ENCODE assay signal across 28 cellular contexts in the genomic region with DNA sequence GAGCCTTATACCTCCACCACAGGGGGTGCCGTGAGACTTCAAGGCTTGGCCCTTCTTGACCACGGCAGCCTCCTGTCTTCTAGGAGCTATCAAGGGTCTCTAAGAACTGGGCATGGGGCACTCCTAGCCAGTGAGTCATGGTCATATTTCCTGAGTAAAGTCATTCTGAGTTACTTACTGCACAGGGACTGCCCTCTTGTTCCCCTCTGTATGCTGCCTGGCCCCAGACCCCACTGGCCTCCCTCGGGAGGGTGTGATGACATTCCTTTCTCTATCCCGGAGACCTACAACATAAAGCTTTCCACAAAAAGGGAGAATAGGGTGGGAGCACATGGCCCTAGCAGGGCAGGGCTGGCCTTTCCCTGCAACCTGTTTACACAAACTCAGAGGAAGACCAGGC. TPM values are rescaled to one million over a fixed set of nuclear protein-coding genes. Genes with fewer than 3 reads are reported as not detected.
DNase-seq lines count a peak whose midpoint lies in the region; ATAC-seq, FAIRE-seq and TF ChIP-seq lines count a peak whose summit lies in the region.
"Had no signal": no experiment of that assay in that cellular context is flagged by ENCODE, and none has a peak within 500 bp of the region (broad histone marks: within the 10 kb centered on the region; RNA-seq: fewer than 3 reads in every experiment).

No MANE protein-coding gene starts in this region.

- no peak overlapping the region for H3K56ac ChIP-seq in mesendoderm (ENCODE audit: low read length)

- H3K18ac ChIP-seq in mesendoderm (ENCODE audit: low read length): peak overlapping the region; percentile 42

- no peaks in the 10 kb centered on the region for H3K27me3 Mint-ChIP-seq in activated T-helper 1 cell treated with anti-CD3 and anti-CD28 coated beads, Interleukin-12 subunit alpha, Interleukin-12 subunit beta, Interleukin-2, Interleukin-4 antibody, amounts not matched to agents 30 ng/mL and 10 ng/mL and 1 ng/mL, durations not matched to agents 14 hours and 24 hours and 36 hours (ENCODE audit: insufficient read depth)

- H3K36me3 ChIP-seq in brain microvascular endothelial cell (replicated peaks) (peaks cover 13% of the 10 kb centered on the region), mesendoderm (ENCODE audit: control insufficient read depth, insufficient read depth, low read length) (peaks cover 2% of the 10 kb centered on the region)

- H3K4ac ChIP-seq in mesendoderm (ENCODE audit: low read depth, low read length): no peak overlapping the region

- peaks cover 5% of the 10 kb centered on the region for H3K36me3 Mint-ChIP-seq in activated T-helper 1 cell treated with anti-CD3 and anti-CD28 coated beads, Interleukin-12 subunit alpha, Interleukin-12 subunit beta, Interleukin-2, Interleukin-4 antibody, amounts not matched to agents 30 ng/mL and 10 ng/mL and 1 ng/mL, durations not matched to agents 14 hours and 24 hours and 36 hours (ENCODE audit: low read depth)

- no peak overlapping the region for H3K4me2 ChIP-seq in mesendoderm (ENCODE audit: low read length)

- intact Hi-C loops in activated T-helper 1 cell treated with anti-CD3 and anti-CD28 coated beads, Interleukin-12 subunit alpha, Interleukin-12 subunit beta, Interleukin-2, Interleukin-4 antibody, amounts not matched to agents 30 ng/mL and 10 ng/mL and 1 ng/mL, durations not matched to agents 14 hours and 24 hours and 36 hours (cut with micrococcal nuclease): no loop called here

- no peak overlapping the region for H2BK15ac ChIP-seq in mesendoderm (replicated peaks; ENCODE audit: low read depth)

- TF ChIP-seq CTCF in brain microvascular endothelial cell (IDR thresholded peaks at IDR 0.05; ENCODE audit: low read depth, low read length, missing control alignments): no peak

- H2BK120ac ChIP-seq in mesendoderm (ENCODE audit: low read depth, low read length): no peak overlapping the region

- no peak for FAIRE-seq in GM19239 (lab: Jason Lieb, UNC)
- FAIRE-seq: D721Med had no signal

- DNase-seq in EH (ENCODE audit: low read depth) (peak; percentile 50), HK-2 (ENCODE audit: unreplicated experiment) (peak; percentile 35), brain microvascular endothelial cell (peak; percentile 30), mesendoderm (no peak), GM19239 (ENCODE audit: insufficient read length, low spot score) (no peak)
- no peak for DNase-seq in activated T-helper 1 cell treated with anti-CD3 and anti-CD28 coated beads, Interleukin-12 subunit alpha, Interleukin-12 subunit beta, Interleukin-2, Interleukin-4 antibody, amounts not matched to agents 30 ng/mL and 10 ng/mL and 1 ng/mL, durations not matched to agents 14 hours and 24 hours and 36 hours (ENCODE audit: low spot score)
- DNase-seq: cerebellar nuclear complex; HCEC 1CT; hypothalamus; KBM-7; left ventricle myocardium superior; MG63; mucosa of descending colon; NCI-H1417 treated with DMSO at 0.1 percent for 48 hours; NCI-H446; nephron progenitor cell; right cardiac atrium; SHP77; stimulated activated CD4-positive, alpha-beta T cell treated with anti-CD3 and anti-CD28 coated beads, Interleukin-12 subunit alpha, Interleukin-12 subunit beta, amount 100 ng/mL, for 4 hours; stimulated activated CD4-positive, alpha-beta T cell treated with anti-CD3 and anti-CD28 coated beads, Interleukin-4, amount 100 ng/mL, for 24 hours; stimulated activated naive CD8-positive, alpha-beta T cell treated with anti-CD3 and anti-CD28 coated beads, Interleukin-15, Interleukin-2, amounts not matched to agents 100 U/mL and 50 U/mL, for 24 hours had no signal

- H3K27ac ChIP-seq in brain microvascular endothelial cell: no peak overlapping the region
- no peak overlapping the region for H3K27ac ChIP-seq in mesendoderm (ENCODE audit: low read depth, low read length)
- H3K27ac ChIP-seq: ascending aorta, gastroesophageal sphincter, parathyroid adenoma, thoracic aorta had no signal

- in situ Hi-C loops in brain microvascular endothelial cell (cut with HindIII; ENCODE audit: low pct_ligation_motif_present, low sequenced_read_pairs): no loop called here

- peaks cover 2% of the 10 kb centered on the region for H3K79me1 ChIP-seq in mesendoderm (ENCODE audit: low read length)

- WGBS in mesendoderm (ENCODE audit: extremely low coverage, insufficient coverage, low lambda C conversion rate): no CpG with 5 or more reads among the region's 4 CpGs

- no peaks in the 10 kb centered on the region for H3K9me3 Mint-ChIP-seq in activated T-helper 1 cell treated with anti-CD3 and anti-CD28 coated beads, Interleukin-12 subunit alpha, Interleukin-12 subunit beta, Interleukin-2, Interleukin-4 antibody, amounts not matched to agents 30 ng/mL and 10 ng/mL and 1 ng/mL, durations not matched to agents 14 hours and 24 hours and 36 hours
- H3K9me3 Mint-ChIP-seq: nephron progenitor cell had no signal

- H3K23ac ChIP-seq in mesendoderm (ENCODE audit: low read length): no peak overlapping the region

- H2AK5ac ChIP-seq in mesendoderm (ENCODE audit: low read length): peak overlapping the region; percentile 26

- no peak overlapping the region for H3K4me3 ChIP-seq in brain microvascular endothelial cell (ENCODE audit: low read depth, low read length)
- no peak overlapping the region for H3K4me3 ChIP-seq in mesendoderm (ENCODE audit: low read length)
- H3K4me3 ChIP-seq: ascending aorta, gastroesophageal sphincter, MG63, mucosa of descending colon, thoracic aorta had no signal

- H3K4me3 Mint-ChIP-seq in activated T-helper 1 cell treated with anti-CD3 and anti-CD28 coated beads, Interleukin-12 subunit alpha, Interleukin-12 subunit beta, Interleukin-2, Interleukin-4 antibody, amounts not matched to agents 30 ng/mL and 10 ng/mL and 1 ng/mL, durations not matched to agents 14 hours and 24 hours and 36 hours: no peak overlapping the region
- H3K4me3 Mint-ChIP-seq: nephron progenitor cell had no signal

- H2BK5ac ChIP-seq in mesendoderm (ENCODE audit: low read length): peak overlapping the region; percentile 16

- no peak for ATAC-seq in HG03280 (IDR thresholded peaks at IDR 0.05; ENCODE audit: unreplicated experiment)
- ATAC-seq: activated CD4-positive, CD25-positive, alpha-beta regulatory T cell treated with anti-CD3 and anti-CD28 coated beads, Interleukin-2, amount 50 U/mL, for 24 hours; gastroesophageal sphincter; left ventricle myocardium superior; mucosa of descending colon; right cardiac atrium; stimulated activated naive CD8-positive, alpha-beta T cell treated with anti-CD3 and anti-CD28 coated beads, Interleukin-15, Interleukin-2, amounts not matched to agents 100 U/mL and 50 U/mL, for 24 hours had no signal

- no peak overlapping the region for H3K9ac ChIP-seq in mesendoderm (ENCODE audit: low read length)
- H3K9ac ChIP-seq: parathyroid adenoma had no signal

- no peak overlapping the region for H4K5ac ChIP-seq in mesendoderm (ENCODE audit: low read length)

- no peaks in the 10 kb centered on the region for H3K79me2 ChIP-seq in mesendoderm (ENCODE audit: control insufficient read depth, insufficient read depth, low read length)

- H3K27ac Mint-ChIP-seq in activated T-helper 1 cell treated with anti-CD3 and anti-CD28 coated beads, Interleukin-12 subunit alpha, Interleukin-12 subunit beta, Interleukin-2, Interleukin-4 antibody, amounts not matched to agents 30 ng/mL and 10 ng/mL and 1 ng/mL, durations not matched to agents 14 hours and 24 hours and 36 hours: no peak overlapping the region
- H3K27ac Mint-ChIP-seq: nephron progenitor cell had no signal

- H3K27me3 ChIP-seq in brain microvascular endothelial cell (replicated peaks) (no peaks in the 10 kb centered on the region), mesendoderm (ENCODE audit: insufficient read depth, low read length, poor library complexity) (no peaks in the 10 kb centered on the region)
- H3K27me3 ChIP-seq: ascending aorta, gastroesophageal sphincter, MG63 had no signal

- H3K4me1 Mint-ChIP-seq in activated T-helper 1 cell treated with anti-CD3 and anti-CD28 coated beads, Interleukin-12 subunit alpha, Interleukin-12 subunit beta, Interleukin-2, Interleukin-4 antibody, amounts not matched to agents 30 ng/mL and 10 ng/mL and 1 ng/mL, durations not matched to agents 14 hours and 24 hours and 36 hours (ENCODE audit: low read depth): peaks cover 10% of the 10 kb centered on the region

- H3K4me1 ChIP-seq in mesendoderm (ENCODE audit: control insufficient read depth, low read depth, low read length): peaks cover 18% of the 10 kb centered on the region
- H3K4me1 ChIP-seq: ascending aorta, gastroesophageal sphincter had no signal

- H4K8ac ChIP-seq in mesendoderm (ENCODE audit: low read depth, low read length): no peak overlapping the region

RNA-seq across cellular contexts. Expression of a gene that starts 21.4 kb away (rescaled TPM):
- 29.5 TPM for polyA plus RNA-seq in mesendoderm (2013, experiment 1 of 2)
- 27.4 TPM for polyA plus RNA-seq in mesendoderm (2013, experiment 2 of 2)
- 3.6 and 4.8 TPM in 2 replicates for total RNA-seq in activated T-helper 1 cell treated with anti-CD3 and anti-CD28 coated beads, Interleukin-12 subunit alpha, Interleukin-12 subunit beta, Interleukin-2, Interleukin-4 antibody, amounts not matched to agents 30 ng/mL and 10 ng/mL and 1 ng/mL, durations not matched to agents 14 hours and 24 hours and 36 hours

RNA-seq across cellular contexts. Expression of a gene that starts 21.4 kb away (rescaled TPM):
- 9.4 TPM for polyA plus RNA-seq in mesendoderm (2013, experiment 1 of 2)
- 10.0 TPM for polyA plus RNA-seq in mesendoderm (2013, experiment 2 of 2)
- total RNA-seq in activated T-helper 1 cell treated with anti-CD3 and anti-CD28 coated beads, Interleukin-12 subunit alpha, Interleukin-12 subunit beta, Interleukin-2, Interleukin-4 antibody, amounts not matched to agents 30 ng/mL and 10 ng/mL and 1 ng/mL, durations not matched to agents 14 hours and 24 hours and 36 hours: 32.4 and 33.5 TPM in 2 replicates

Comparison
In these comparisons a context has a peak if more than half of its experiments do, and no peak if none do; other contexts are left out.
1. DNase-seq: peak in EH (single experiment), HK-2 (single experiment) and brain microvascular endothelial cell (single experiment); none in mesendoderm (single experiment), GM19239 (single experiment) and activated T-helper 1 cell treated with anti-CD3 and anti-CD28 coated beads, Interleukin-12 subunit alpha, Interleukin-12 subunit beta, Interleukin-2, Interleukin-4 antibody, amounts not matched to agents 30 ng/mL and 10 ng/mL and 1 ng/mL, durations not matched to agents 14 hours and 24 hours and 36 hours (single experiment).